ENCODE assay signal across 13 cellular contexts in the genomic region with DNA sequence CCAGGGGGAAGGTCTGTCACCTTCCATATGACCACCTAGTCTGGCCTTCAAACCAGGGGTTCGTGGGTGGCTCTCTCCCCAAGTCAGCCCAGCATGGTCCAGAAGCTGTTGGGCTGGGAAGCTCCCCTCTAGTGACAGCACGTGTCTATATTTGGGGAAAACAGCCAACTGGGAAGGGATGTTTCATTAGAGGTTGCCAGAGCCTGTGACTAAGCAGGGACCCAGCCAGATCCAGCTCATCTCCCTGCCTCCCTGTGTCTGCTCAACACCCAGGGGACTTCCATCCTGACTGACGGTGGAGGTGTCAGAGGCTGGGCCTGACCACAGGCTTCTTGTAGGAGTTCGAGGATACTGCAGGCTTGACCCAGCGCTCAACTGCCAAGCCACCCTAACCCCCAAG. TPM values are rescaled to one million over a fixed set of nuclear protein-coding genes. Genes with fewer than 3 reads are reported as not detected.
DNase-seq lines count a peak whose midpoint lies in the region; ATAC-seq and TF ChIP-seq lines count a peak whose summit lies in the region.
"Had no signal": no experiment of that assay in that cellular context is flagged by ENCODE, and none has a peak within 500 bp of the region (broad histone marks: within the 10 kb centered on the region; RNA-seq: fewer than 3 reads in every experiment).

No MANE protein-coding gene starts in this region.

- no peak overlapping the region for H3K27ac ChIP-seq in mammary epithelial cell (ENCODE audit: insufficient read depth, low read depth, low read length)
- no peak overlapping the region for H3K27ac ChIP-seq in left lung
- H3K27ac ChIP-seq: neural progenitor cell, Peyer's patch, thyroid gland had no signal

- WGBS in mammary epithelial cell (ENCODE audit: low coverage, missing lambda C conversion rate) = 67% methylated on average over 3 of the region's 5 CpGs

- H3K9me3 ChIP-seq in mammary epithelial cell (replicated peaks; ENCODE audit: insufficient read depth, low read length) (no peaks in the 10 kb centered on the region), left lung (no peaks in the 10 kb centered on the region)
- H3K9me3 ChIP-seq: Peyer's patch, thyroid gland had no signal

- H2AFZ ChIP-seq in mammary epithelial cell (ENCODE audit: low read depth, low read length) = no peak overlapping the region
- H2AFZ ChIP-seq: neural progenitor cell had no signal

- H3K36me3 ChIP-seq in mammary epithelial cell (ENCODE audit: insufficient read depth, low read length) = no peaks in the 10 kb centered on the region
- peaks cover 0 to 19% of the 10 kb centered on the region in 2 donors for H3K36me3 ChIP-seq in left lung
- H3K36me3 ChIP-seq: neural progenitor cell, thyroid gland had no signal

- intact Hi-C loops in mammary epithelial cell (cut with micrococcal nuclease) (no loop called here), left lung (cut with DNase I) (no loop called here)

- H3K79me2 ChIP-seq in mammary epithelial cell (ENCODE audit: insufficient read depth, low read length) = peaks cover 51% of the 10 kb centered on the region

- H3K4me1 ChIP-seq in mammary epithelial cell (ENCODE audit: insufficient read depth, low read length) = no peaks in the 10 kb centered on the region
- H3K4me1 ChIP-seq in left lung = no peaks in the 10 kb centered on the region
- H3K4me1 ChIP-seq: neural progenitor cell, Peyer's patch, thyroid gland had no signal

- dilution Hi-C loops in mammary epithelial cell (cut with HindIII; ENCODE audit: low sequenced_read_pairs) = no loop called here

- TF ChIP-seq CTCF in mammary epithelial cell (conservative IDR thresholded peaks at IDR 0.05 in 1 of 2, IDR thresholded peaks at IDR 0.05 in 1 of 2; ENCODE audit: extremely low read depth in 1 of 2, insufficient read depth in 1 of 2, low read depth in 1 of 2, low read length in 2 of 2) = no peak
- no peak for TF ChIP-seq CTCF in left lung (IDR thresholded peaks at IDR 0.05)

- in situ Hi-C loops in mammary epithelial cell (cut with MboI; ENCODE audit: low sequenced_read_pairs in 2 of 2) = loop anchor here in 1 of 2 donors (25.0 kb wide), 1 partner anchor 175 kb away; no protein-coding TSS in a partner anchor

- no peaks in the 10 kb centered on the region for H4K20me1 ChIP-seq in mammary epithelial cell (ENCODE audit: insufficient read depth, low read length)

- no peak overlapping the region for H3K9ac ChIP-seq in mammary epithelial cell (ENCODE audit: insufficient read depth, low read length)
- H3K9ac ChIP-seq: neural progenitor cell had no signal

- DNase-seq in A172 (ENCODE audit: low spot score) (peak; percentile 89), HCEC 1CT (peak; percentile 71), mammary epithelial cell (peak; percentile 52), left lung (no peak), T-helper 9 cell (no peak), activated gamma-delta T cell treated with Interleukin-2 at 50 U/mL for 16 hours (no peak), cerebellar cortex (ENCODE audit: low spot score) (no peak)
- no peak for DNase-seq in activated CD4-positive, alpha-beta T cell treated with anti-CD3 and anti-CD28 coated beads, Interleukin-2, amount 50 U/mL, for 1 hour
- DNase-seq: activated CD4-positive, alpha-beta T cell treated with anti-CD3 and anti-CD28 coated beads, Interleukin-2, amount 10 ng/mL, durations not matched to agents 24 days and 14 days; NCI-H187; Peyer's patch; thyroid gland had no signal

- H3K4me3 ChIP-seq in mammary epithelial cell (replicated peaks in 1 of 3; ENCODE audit: insufficient read depth in 1 of 3, low read depth in 2 of 3, low read length in 3 of 3) = no peak overlapping the region
- no peak overlapping the region for H3K4me3 ChIP-seq in left lung
- H3K4me3 ChIP-seq: neural progenitor cell, Peyer's patch, thyroid gland had no signal

- BruUV-seq in mammary epithelial cell (replicated peaks; lab: Mats Ljungman, UMichigan) = no TSS peak

- ATAC-seq in left lung = peak; percentile 17

- H3K27me3 ChIP-seq in mammary epithelial cell (ENCODE audit: insufficient read depth, low read length) (no peaks in the 10 kb centered on the region), left lung (no peaks in the 10 kb centered on the region)
- H3K27me3 ChIP-seq: neural progenitor cell, Peyer's patch, thyroid gland had no signal

- H3K4me2 ChIP-seq in mammary epithelial cell (ENCODE audit: insufficient read depth, low read depth, low read length) = no peak overlapping the region
- H3K4me2 ChIP-seq: neural progenitor cell had no signal

- CTCF ChIA-PET in mammary epithelial cell (lab: Charles Lee; ENCODE audit: low non-redundant PET) = no interaction called here

RNA-seq across cellular contexts. Expression of a gene that starts 10.5 kb away (rescaled TPM):
- 52.3 and 84.7 TPM in 2 replicates for total RNA-seq in A172 (2014; rRNA removed; shearing (Covaris generic))
- total RNA-seq in mammary epithelial cell (10 to 100 TPM; 43.0 to 44.3 TPM), left lung (10 to 100 TPM; 32.4 to 39.7 TPM)
- polyA plus RNA-seq in mammary epithelial cell = 84.3 TPM
- 62.9 TPM for polyA minus RNA-seq in mammary epithelial cell

RNA-seq across cellular contexts. Expression of a gene that starts 10.6 kb away (rescaled TPM):
- 92.9 and 121 TPM in 2 replicates for total RNA-seq in A172 (2014; rRNA removed; shearing (Covaris generic))
- total RNA-seq in mammary epithelial cell = 100 to 1,000 TPM in 1 of 2 donors, 10 to 100 TPM in 1; 44.0 to 188 TPM
- 162 TPM for polyA plus RNA-seq in mammary epithelial cell
- 221 TPM for polyA minus RNA-seq in mammary epithelial cell
- total RNA-seq in left lung = 100 to 1,000 TPM; 153 to 166 TPM

RNA-seq across cellular contexts. Expression of a gene that starts 42.9 kb away (rescaled TPM):
- 13.6 and 26.5 TPM in 2 replicates for total RNA-seq in A172 (2014; rRNA removed; shearing (Covaris generic))
- total RNA-seq in mammary epithelial cell = 10 to 100 TPM; 15.8 to 30.3 TPM
- 48.6 TPM for polyA plus RNA-seq in mammary epithelial cell
- polyA minus RNA-seq in mammary epithelial cell = 15.4 TPM
- total RNA-seq in left lung = 10 to 100 TPM; 32.3 to 50.4 TPM

Comparison
In these comparisons a context has a peak if more than half of its experiments do, and no peak if none do; other contexts are left out.
1. DNase-seq: peak in A172 (single experiment), HCEC 1CT (single experiment) and mammary epithelial cell (single experiment); none in left lung (0 of 2), activated CD4-positive, alpha-beta T cell treated with anti-CD3 and anti-CD28 coated beads, Interleukin-2, amount 50 U/mL, for 1 hour (single experiment), T-helper 9 cell (single experiment), activated gamma-delta T cell treated with Interleukin-2 at 50 U/mL for 16 hours (single experiment) and cerebellar cortex (single experiment).